ENCODE assay signal across 8 cellular contexts in the genomic region with DNA sequence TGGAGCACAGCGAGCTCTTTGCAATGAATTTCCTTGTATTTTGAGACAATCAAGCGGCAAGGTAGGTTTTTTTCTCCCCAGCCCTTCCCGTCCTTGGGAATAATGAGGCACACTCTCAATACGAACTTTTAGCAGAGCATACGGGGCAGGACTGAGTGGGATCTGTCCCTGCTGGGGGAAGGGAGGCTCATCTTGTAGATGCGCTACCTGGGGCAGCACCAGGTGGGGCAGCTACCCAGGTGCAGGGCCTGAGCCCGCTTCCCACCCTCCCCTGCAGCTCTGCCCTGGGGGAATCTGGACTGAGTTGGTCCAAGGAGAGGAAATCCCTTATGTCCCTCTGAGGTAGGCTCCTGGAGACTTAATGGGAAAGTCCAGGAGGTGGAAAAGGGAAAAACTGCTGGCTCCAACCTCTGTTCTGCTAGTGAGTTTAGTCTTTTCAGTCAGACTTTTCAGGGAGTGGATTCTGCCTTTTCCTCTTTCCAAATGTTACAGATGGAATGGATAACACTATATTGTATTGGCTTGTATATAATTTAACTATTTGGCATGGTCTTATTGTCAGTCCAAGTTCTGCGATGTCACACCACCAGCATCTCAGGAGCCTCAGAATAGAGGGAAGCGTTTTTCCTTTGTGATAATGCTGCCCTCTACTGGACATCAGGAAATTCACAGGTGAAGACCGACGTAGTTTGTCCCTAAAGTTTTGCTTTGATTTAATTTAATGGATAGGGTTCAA. TPM values are rescaled to one million over a fixed set of nuclear protein-coding genes. Genes with fewer than 3 reads are reported as not detected.
DNase-seq lines count a peak whose midpoint lies in the region; ATAC-seq and TF ChIP-seq lines count a peak whose summit lies in the region.

No MANE protein-coding gene starts in this region.

- peak; percentile 68 for TF ChIP-seq CTCF in astrocyte of the cerebellum (IDR thresholded peaks at IDR 0.05; ENCODE audit: low read depth, low read length, missing control alignments)
- peak in 5 of 7 experiments; percentile 53 to 78 (median 72) for TF ChIP-seq CTCF in stomach (IDR thresholded peaks at IDR 0.05)

- peak; percentile 73 for DNase-seq in DMS 273 (lab: John Stamatoyannopoulos, UW; ENCODE audit: unreplicated experiment)
- DNase-seq in NCI-H345 treated with DMSO at 0.1 percent for 48 hours (lab: John Stamatoyannopoulos, UW; ENCODE audit: unreplicated experiment) = peak; percentile 8
- peak; percentile 13 for DNase-seq in astrocyte of the cerebellum (ENCODE audit: low read depth)
- DNase-seq in iPS DF 4.7 (ENCODE audit: extremely low read depth, low spot score) = peak; percentile 30
- DNase-seq in stomach = no peak
- DNase-seq in effector CD4-positive, alpha-beta T cell = no peak
- no peak for DNase-seq in effector memory CD4-positive, alpha-beta T cell

- peaks cover 0 to 50% (median 3%) of the 10 kb centered on the region in 3 donors for H3K27me3 ChIP-seq in stomach
- no peaks in the 10 kb centered on the region for H3K27me3 ChIP-seq in effector memory CD4-positive, alpha-beta T cell (replicated peaks; ENCODE audit: control insufficient read depth, insufficient read depth, low read length, poor library complexity, severe bottlenecking)

- H3K27ac ChIP-seq in stomach = no peak overlapping the region
- H3K27ac ChIP-seq in effector memory CD4-positive, alpha-beta T cell (ENCODE audit: insufficient read depth, low read length, poor library complexity, severe bottlenecking) = no peak overlapping the region

- ATAC-seq in GM21717 (IDR thresholded peaks at IDR 0.05; ENCODE audit: unreplicated experiment) = peak; percentile 46

- in situ Hi-C loops in astrocyte of the cerebellum (cut with HindIII; ENCODE audit: low sequenced_read_pairs) = no loop called here

- 37 to 43% (median 39%) methylated on average over 11 of the region's 11 CpGs for WGBS in stomach, 5 donors

- H3K4me3 ChIP-seq in astrocyte of the cerebellum (ENCODE audit: low read depth, low read length) (no peak overlapping the region), stomach (no peak overlapping the region)
- no peak overlapping the region for H3K4me3 ChIP-seq in effector memory CD4-positive, alpha-beta T cell (ENCODE audit: insufficient read depth, low read depth, low read length, poor library complexity, severe bottlenecking)

- TF ChIP-seq POLR2A in stomach (IDR thresholded peaks at IDR 0.05) = no peak

- intact Hi-C loops in stomach (cut with DNase I; ENCODE audit: low total_unique reads) = loop anchor here (5.0 kb wide), 1 partner anchor 130 kb away; no protein-coding TSS in a partner anchor

- no peaks in the 10 kb centered on the region for H3K9me3 ChIP-seq in stomach
- no peaks in the 10 kb centered on the region for H3K9me3 ChIP-seq in effector memory CD4-positive, alpha-beta T cell (ENCODE audit: control insufficient read depth, low read length)

- H3K4me1 ChIP-seq in stomach = no peaks in the 10 kb centered on the region
- no peaks in the 10 kb centered on the region for H3K4me1 ChIP-seq in effector memory CD4-positive, alpha-beta T cell (ENCODE audit: control insufficient read depth, insufficient read depth, low read length, poor library complexity, severe bottlenecking)

- no peak for TF ChIP-seq EP300 in stomach (IDR thresholded peaks at IDR 0.05)

- no peaks in the 10 kb centered on the region for H3K36me3 ChIP-seq in stomach
- H3K36me3 ChIP-seq in effector memory CD4-positive, alpha-beta T cell (ENCODE audit: control insufficient read depth, insufficient read depth, low read length) = no peaks in the 10 kb centered on the region

RNA-seq across cellular contexts. Expression of a gene that starts 9.6 kb away (rescaled TPM):
- total RNA-seq in stomach = 100 to 1,000 TPM in 1 of 5 donors, 10 to 100 TPM in 1, 1 to 10 TPM in 2, not detected in 1; 2.6 to 173 (median 13.0) TPM
- polyA plus RNA-seq in stomach = 10 to 100 TPM in 2 of 3 donors, 1 to 10 TPM in 1; 4.8 to 28.9 (median 12.1) TPM

RNA-seq across cellular contexts. Expression of a gene that starts 32.6 kb away (rescaled TPM):
- not detected for total RNA-seq in stomach
- polyA plus RNA-seq in stomach = not detected

Comparison
In these comparisons a context has a peak if more than half of its experiments do, and no peak if none do; other contexts are left out.
1. DNase-seq: peak in DMS 273 (single experiment), NCI-H345 treated with DMSO at 0.1 percent for 48 hours (single experiment), astrocyte of the cerebellum (single experiment) and iPS DF 4.7 (single experiment); none in stomach (single experiment), effector CD4-positive, alpha-beta T cell (single experiment) and effector memory CD4-positive, alpha-beta T cell (0 of 3).